In the genomic region with DNA sequence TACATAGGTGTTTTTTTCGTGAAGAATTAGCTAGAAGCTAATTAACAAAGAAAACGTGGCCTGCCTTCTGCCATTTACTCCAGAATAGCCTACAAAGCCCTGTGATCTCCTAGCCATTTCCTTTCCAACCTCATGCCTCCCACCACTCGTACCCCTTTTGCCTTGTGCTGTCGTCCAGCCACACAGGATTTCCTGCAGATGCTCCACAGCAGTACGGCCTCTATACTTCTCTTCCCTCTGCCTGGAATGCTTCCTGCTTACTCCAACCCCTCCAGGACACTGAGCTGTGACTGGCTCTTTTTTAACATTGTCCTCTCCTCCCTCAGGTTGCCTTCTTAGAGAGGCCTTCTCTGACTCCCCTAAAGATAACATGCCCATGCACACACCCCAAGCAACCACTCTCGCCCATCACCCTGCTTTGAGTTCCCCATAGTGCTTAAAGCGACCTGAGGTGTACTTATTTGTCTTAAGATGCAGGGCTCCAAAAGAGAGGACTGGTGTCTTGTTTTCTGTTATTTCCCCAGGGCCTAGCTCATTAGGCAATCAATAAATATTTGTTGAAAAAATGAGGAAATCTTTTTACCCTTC, we compare ENCODE assay signal across 18 cellular contexts. TPM values are rescaled to one million over a fixed set of nuclear protein-coding genes. Genes with fewer than 3 reads are reported as not detected.
A peak's percentile ranks its signal among the peaks of the same experiment; 100 is the strongest.
DNase-seq lines count a peak whose midpoint lies in the region; ATAC-seq, FAIRE-seq and TF ChIP-seq lines count a peak whose summit lies in the region.
"Had no signal": no experiment of that assay in that cellular context is flagged by ENCODE, and none has a peak within 500 bp of the region (broad histone marks: within the 10 kb centered on the region; RNA-seq: fewer than 3 reads in every experiment).

No MANE protein-coding gene starts in this region.

- no peak for TF ChIP-seq CTCF in natural killer cell (IDR thresholded peaks at IDR 0.05)

- DNase-seq in activated CD8-positive, alpha-beta memory T cell treated with anti-CD3 and anti-CD28 coated beads, Interleukin-2, amount 10 ng/mL, durations not matched to agents 7 days and 5 days = no peak
- no peak for DNase-seq in activated CD8-positive, alpha-beta memory T cell treated with anti-CD3 and anti-CD28 coated beads, Interleukin-2, amount 50 U/mL, for 4 hours
- DNase-seq in central memory CD8-positive, alpha-beta T cell (ENCODE audit: low spot score in 2 of 2) = no peak
- DNase-seq in natural killer cell (no peak), activated gamma-delta T cell treated with Interleukin-2 at 50 U/mL for 16 hours (no peak), H54 (ENCODE audit: insufficient read length, low spot score) (no peak)
- DNase-seq: activated T-cell treated with anti-CD3 and anti-CD28 coated beads, Interleukin-2, amount 50 U/mL, for 4 hours; esophagus squamous epithelium; GOT3; heart left ventricle; islet precursor cell; mammary epithelial cell; NCI-H1417; NCI-H2171 treated with DMSO at 0.1 percent for 48 hours; SW 1271 had no signal

- CTCF ChIA-PET in activated CD8-positive, alpha-beta memory T cell treated with anti-CD3 and anti-CD28 coated beads, Interleukin-2, amount 10 ng/mL, durations not matched to agents 7 days and 5 days (lab: Charles Lee) = interaction anchor here (1.0 to 7.0 kb wide), 3 partner anchors 32 to 101 kb away, joined by 3 to 41 read pairs (median 3); partner anchors contain the start of gene STK17A

- H3K9me3 Mint-ChIP-seq in activated CD8-positive, alpha-beta memory T cell treated with anti-CD3 and anti-CD28 coated beads, Interleukin-2, amount 10 ng/mL, durations not matched to agents 7 days and 5 days (ENCODE audit: low read depth) = no peaks in the 10 kb centered on the region
- H3K9me3 Mint-ChIP-seq in central memory CD8-positive, alpha-beta T cell = no peaks in the 10 kb centered on the region
- no peaks in the 10 kb centered on the region for H3K9me3 Mint-ChIP-seq in natural killer cell
- H3K9me3 Mint-ChIP-seq: activated T-cell treated with anti-CD3 and anti-CD28 coated beads, Interleukin-2, amount 50 U/mL, for 4 hours; neural progenitor cell had no signal

- peak overlapping the region; percentile 51 for H3K27ac Mint-ChIP-seq in activated CD8-positive, alpha-beta memory T cell treated with anti-CD3 and anti-CD28 coated beads, Interleukin-2, amount 10 ng/mL, durations not matched to agents 7 days and 5 days
- H3K27ac Mint-ChIP-seq in central memory CD8-positive, alpha-beta T cell (ENCODE audit: low read depth) = no peak overlapping the region
- no peak overlapping the region for H3K27ac Mint-ChIP-seq in natural killer cell
- H3K27ac Mint-ChIP-seq: neural progenitor cell had no signal

- H3K36me3 Mint-ChIP-seq in activated CD8-positive, alpha-beta memory T cell treated with anti-CD3 and anti-CD28 coated beads, Interleukin-2, amount 10 ng/mL, durations not matched to agents 7 days and 5 days = peaks cover 41% of the 10 kb centered on the region
- peaks cover 44% of the 10 kb centered on the region for H3K36me3 Mint-ChIP-seq in central memory CD8-positive, alpha-beta T cell (ENCODE audit: insufficient read depth)
- peaks cover 7% of the 10 kb centered on the region for H3K36me3 Mint-ChIP-seq in natural killer cell

- no peaks in the 10 kb centered on the region for H3K27me3 Mint-ChIP-seq in activated CD8-positive, alpha-beta memory T cell treated with anti-CD3 and anti-CD28 coated beads, Interleukin-2, amount 10 ng/mL, durations not matched to agents 7 days and 5 days
- H3K27me3 Mint-ChIP-seq in central memory CD8-positive, alpha-beta T cell = no peaks in the 10 kb centered on the region
- no peaks in the 10 kb centered on the region for H3K27me3 Mint-ChIP-seq in natural killer cell (ENCODE audit: low read depth in 2 of 2)

- FAIRE-seq in H54 (lab: Jason Lieb, UNC) = no peak

- TF ChIP-seq POLR2A in H54 (IDR thresholded peaks at IDR 0.05; ENCODE audit: low read depth, low read length) = no peak

- ATAC-seq in activated CD8-positive, alpha-beta memory T cell treated with anti-CD3 and anti-CD28 coated beads, Interleukin-2, amount 10 ng/mL, durations not matched to agents 7 days and 5 days = no peak
- no peak for ATAC-seq in central memory CD8-positive, alpha-beta T cell (replicated peaks; ENCODE audit: extremely low read depth, poor library complexity, severe bottlenecking)
- ATAC-seq in natural killer cell (peak in 1 of 3 donors; percentile 17), GM19351 (IDR thresholded peaks at IDR 0.05; ENCODE audit: unreplicated experiment) (no peak)
- ATAC-seq: activated T-cell treated with anti-CD3 and anti-CD28 coated beads, Interleukin-2, amount 50 U/mL, for 4 hours; heart left ventricle had no signal

- intact Hi-C loops in natural killer cell (cut with micrococcal nuclease) = no loop called here

- H3K4me3 Mint-ChIP-seq in activated CD8-positive, alpha-beta memory T cell treated with anti-CD3 and anti-CD28 coated beads, Interleukin-2, amount 10 ng/mL, durations not matched to agents 7 days and 5 days = no peak overlapping the region
- H3K4me3 Mint-ChIP-seq in central memory CD8-positive, alpha-beta T cell = peak overlapping the region; percentile 4
- peak overlapping the region; percentile 43 for H3K4me3 Mint-ChIP-seq in natural killer cell
- H3K4me3 Mint-ChIP-seq: activated T-cell treated with anti-CD3 and anti-CD28 coated beads, Interleukin-2, amount 50 U/mL, for 4 hours; neural progenitor cell had no signal

- peaks cover 49% of the 10 kb centered on the region for H3K4me1 Mint-ChIP-seq in activated CD8-positive, alpha-beta memory T cell treated with anti-CD3 and anti-CD28 coated beads, Interleukin-2, amount 10 ng/mL, durations not matched to agents 7 days and 5 days
- peaks cover 31% of the 10 kb centered on the region for H3K4me1 Mint-ChIP-seq in central memory CD8-positive, alpha-beta T cell
- peaks cover 44 to 47% of the 10 kb centered on the region in 2 donors for H3K4me1 Mint-ChIP-seq in natural killer cell

TF ChIP-seq in PFSK-1, 5 proteins besides CTCF, POLR2A, EP300 and RAD21:
- TF ChIP-seq FOXP2 (optimal IDR thresholded peaks at IDR 0.05; ENCODE audit: borderline replicate concordance, extremely low read depth, extremely low read length, insufficient read depth) (peak; percentile 21), REST (IDR thresholded peaks at IDR 0.05; ENCODE audit: insufficient read depth in 1 of 2, low read depth in 2 of 2, low read length in 2 of 2) (no peak)

RNA-seq across cellular contexts. Expression of gene STK17A, which starts 32.7 kb away (rescaled TPM):
- 10 to 100 TPM; 84.9 to 86.1 TPM for total RNA-seq in activated CD8-positive, alpha-beta memory T cell treated with anti-CD3 and anti-CD28 coated beads, Interleukin-2, amount 10 ng/mL, durations not matched to agents 7 days and 5 days
- polyA plus RNA-seq in PFSK-1 (2012; ENCODE audit: insufficient read length, low read depth) = 5.6 TPM
- 100 to 1,000 TPM in 2 of 3 donors, 10 to 100 TPM in 1; 92.9 to 135 (median 111) TPM for total RNA-seq in natural killer cell
